ENCODE assay signal across 11 cellular contexts in the genomic region with DNA sequence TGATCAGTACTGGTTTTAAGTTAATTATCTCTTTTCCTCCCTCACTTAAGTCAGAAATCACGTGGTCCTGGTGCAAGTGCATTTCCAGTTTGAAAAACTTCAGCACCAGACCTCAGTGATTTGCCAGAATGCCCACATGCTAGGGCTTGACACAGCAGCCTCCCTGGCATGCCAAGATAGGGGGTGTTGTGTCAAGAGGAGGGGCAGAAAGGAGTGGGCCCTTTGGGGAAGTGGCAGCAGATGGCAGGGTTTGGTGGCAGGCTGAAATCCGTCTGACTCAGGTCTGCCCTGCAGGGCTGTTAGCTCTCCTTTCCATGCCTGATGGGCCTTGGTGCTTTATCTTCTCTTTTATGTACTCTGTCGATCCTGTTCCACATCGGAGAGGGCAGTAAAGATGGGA. TPM values are rescaled to one million over a fixed set of nuclear protein-coding genes. Genes with fewer than 3 reads are reported as not detected.
DNase-seq lines count a peak whose midpoint lies in the region; ATAC-seq and TF ChIP-seq lines count a peak whose summit lies in the region.
"Had no signal": no experiment of that assay in that cellular context is flagged by ENCODE, and none has a peak within 500 bp of the region (broad histone marks: within the 10 kb centered on the region; RNA-seq: fewer than 3 reads in every experiment).

No MANE protein-coding gene starts in this region.

- H3K36me3 ChIP-seq in left ventricle myocardium inferior (no peaks in the 10 kb centered on the region), OCI-LY7 (ENCODE audit: insufficient read depth, low read length) (peaks cover 60% of the 10 kb centered on the region), right atrium auricular region (no peaks in the 10 kb centered on the region), thyroid gland (no peaks in the 10 kb centered on the region)
- H3K36me3 ChIP-seq: prostate gland had no signal

- CTCF ChIA-PET in OCI-LY7 (lab: Charles Lee; ENCODE audit: unreplicated experiment), result interaction anchor here (1.0 to 1.3 kb wide), 4 partner anchors 15 to 50 kb away, joined by 3 to 6 read pairs (median 4); a partner anchor contains a TSS

- H3K27ac ChIP-seq in left ventricle myocardium inferior (replicated peaks) (no peak overlapping the region), OCI-LY7 (ENCODE audit: low read depth, low read length, poor library complexity, severe bottlenecking) (peak overlapping the region; percentile 99), right atrium auricular region (no peak overlapping the region), thyroid gland (peak overlapping the region in 2 of 3 donors; percentile 10 to 45)
- H3K27ac ChIP-seq: C4-2B, prostate gland had no signal

- H3K27me3 ChIP-seq in left ventricle myocardium inferior (ENCODE audit: low read depth), result no peaks in the 10 kb centered on the region
- H3K27me3 ChIP-seq in right atrium auricular region, result no peaks in the 10 kb centered on the region
- H3K27me3 ChIP-seq in thyroid gland, result no peaks in the 10 kb centered on the region

- TF ChIP-seq CTCF in left ventricle myocardium inferior (IDR thresholded peaks at IDR 0.05; ENCODE audit: borderline replicate concordance) (no peak), OCI-LY7 (conservative IDR thresholded peaks at IDR 0.05; ENCODE audit: low read length) (no peak), right atrium auricular region (IDR thresholded peaks at IDR 0.05) (no peak), thyroid gland (IDR thresholded peaks at IDR 0.05) (no peak)

- ATAC-seq in Right ventricle myocardium superior (ENCODE audit: poor library complexity) (peak; percentile 39), HG03159 (IDR thresholded peaks at IDR 0.05; ENCODE audit: unreplicated experiment) (no peak)

- no peak overlapping the region for H3K4me3 ChIP-seq in left ventricle myocardium inferior
- peak overlapping the region; percentile 62 for H3K4me3 ChIP-seq in OCI-LY7 (ENCODE audit: low read depth, low read length, poor library complexity, severe bottlenecking)
- H3K4me3 ChIP-seq in right atrium auricular region, result no peak overlapping the region
- H3K4me3 ChIP-seq in thyroid gland (replicated peaks in 1 of 3), result no peak overlapping the region
- H3K4me3 ChIP-seq: prostate gland had no signal

- H3K4me1 ChIP-seq in left ventricle myocardium inferior (peaks cover 25% of the 10 kb centered on the region), OCI-LY7 (ENCODE audit: insufficient read depth, low read length, poor library complexity, severe bottlenecking) (peaks cover 76% of the 10 kb centered on the region), right atrium auricular region (peaks cover 0 to 32% of the 10 kb centered on the region in 2 donors), thyroid gland (peaks cover 19 to 31% of the 10 kb centered on the region in 2 donors)
- H3K4me1 ChIP-seq: prostate gland had no signal

- intact Hi-C loops in Right ventricle myocardium superior (cut with DNase I), result no loop called here
- intact Hi-C loops in left ventricle myocardium inferior (cut with micrococcal nuclease), result no loop called here
- intact Hi-C loops in OCI-LY7 (cut with micrococcal nuclease; ENCODE audit: unreplicated experiment), result loop anchor here (1.0 kb wide), 1 partner anchor 8 kb away; no protein-coding TSS in a partner anchor
- intact Hi-C loops in thyroid gland (cut with DNase I), result no loop called here

- no TSS peak for BruUV-seq in OCI-LY7 (replicated peaks; lab: Mats Ljungman, UMichigan)

- no peaks in the 10 kb centered on the region for H3K9me3 ChIP-seq in left ventricle myocardium inferior (replicated peaks)
- no peaks in the 10 kb centered on the region for H3K9me3 ChIP-seq in OCI-LY7 (ENCODE audit: low read length)
- H3K9me3 ChIP-seq in right atrium auricular region, result no peaks in the 10 kb centered on the region
- H3K9me3 ChIP-seq in thyroid gland, result no peaks in the 10 kb centered on the region
- H3K9me3 ChIP-seq: prostate gland had no signal

- H3K9me2 ChIP-seq in OCI-LY7 (ENCODE audit: insufficient read depth, low read length), result no peaks in the 10 kb centered on the region

- POLR2A ChIA-PET in OCI-LY7 (lab: Charles Lee), result interaction anchor here (0.6 to 13.7 kb wide), 5 partner anchors 10 to 24 kb away, joined by 3 to 711 read pairs (median 8); a partner anchor contains a TSS

- H3K4me2 ChIP-seq in OCI-LY7 (ENCODE audit: low read length), result peak overlapping the region; percentile 85

- H2AFZ ChIP-seq in OCI-LY7 (ENCODE audit: low read length), result no peak overlapping the region

- TF ChIP-seq POLR2A in thyroid gland (IDR thresholded peaks at IDR 0.05), result no peak

- peaks cover 97% of the 10 kb centered on the region for H3K79me2 ChIP-seq in OCI-LY7 (ENCODE audit: insufficient read depth, low read depth, low read length)

- no peak for DNase-seq in Right ventricle myocardium superior
- DNase-seq in left ventricle myocardium inferior, result no peak
- DNase-seq in OCI-LY7 (ENCODE audit: low spot score), result peak; percentile 61
- DNase-seq in right atrium auricular region (ENCODE audit: low spot score), result peak; percentile 32
- DNase-seq in thyroid gland, result peak; percentile 52 to 60
- no peak for DNase-seq in central memory CD4-positive, alpha-beta T cell
- no peak for DNase-seq in HT-29 (ENCODE audit: low spot score)
- DNase-seq: NCI-H2081 had no signal

- 49 to 52% methylated on average over 4 of the region's 4 CpGs for WGBS in thyroid gland, 2 donors

- H4K20me1 ChIP-seq in OCI-LY7 (ENCODE audit: insufficient read depth, low read length), result no peaks in the 10 kb centered on the region

RNA-seq across cellular contexts. Expression of a gene that starts 23.4 kb away (rescaled TPM):
- total RNA-seq in Right ventricle myocardium superior (12.0 TPM), left ventricle myocardium inferior (9.2 TPM), OCI-LY7 (2022) (125 and 146 TPM in 2 replicates), right atrium auricular region (10 to 100 TPM; 18.3 to 22.5 TPM), thyroid gland (100 to 1,000 TPM in 3 of 4 donors, 10 to 100 TPM in 1; 98.6 to 139 (median 123) TPM)
- total RNA-seq in OCI-LY7 (2014; rRNA removed; shearing (Covaris generic)), result 51.3 and 68.7 TPM in 2 replicates
- 0.23 and 0.89 TPM in 2 replicates for total RNA-seq in HT-29 (2014; rRNA removed; shearing (Covaris generic))

RNA-seq across cellular contexts. Expression of a gene that starts 49.7 kb away (rescaled TPM):
- total RNA-seq in Right ventricle myocardium superior (12.0 TPM), left ventricle myocardium inferior (13.0 TPM), OCI-LY7 (2022) (8.0 and 13.0 TPM in 2 replicates), right atrium auricular region (10 to 100 TPM; 12.1 to 14.7 TPM), thyroid gland (10 to 100 TPM in 3 of 4 donors, 1 to 10 TPM in 1; 8.4 to 19.8 (median 18.6) TPM)
- total RNA-seq in OCI-LY7 (2014; rRNA removed; shearing (Covaris generic)), result 6.4 and 10.0 TPM in 2 replicates
- total RNA-seq in HT-29 (2014; rRNA removed; shearing (Covaris generic)), result 0.34 and 1.3 TPM in 2 replicates

RNA-seq across cellular contexts. Expression of a gene that starts 50.0 kb away (rescaled TPM):
- total RNA-seq in Right ventricle myocardium superior, result 22.5 TPM
- 22.7 TPM for total RNA-seq in left ventricle myocardium inferior
- 10.2 and 12.8 TPM in 2 replicates for total RNA-seq in OCI-LY7 (2014; rRNA removed; shearing (Covaris generic))
- 20.3 and 21.3 TPM in 2 replicates for total RNA-seq in OCI-LY7 (2022)
- 10 to 100 TPM in 1 of 2 donors, 1 to 10 TPM in 1; 10.0 to 10.9 TPM for total RNA-seq in right atrium auricular region
- 10 to 100 TPM; 13.4 to 19.9 (median 15.7) TPM for total RNA-seq in thyroid gland
- 6.5 and 8.1 TPM in 2 replicates for total RNA-seq in HT-29 (2014; rRNA removed; shearing (Covaris generic))

Comparison
In these comparisons a context has a peak if more than half of its experiments do, and no peak if none do; other contexts are left out.
1. DNase-seq: peak in OCI-LY7 (single experiment), right atrium auricular region (single experiment) and thyroid gland (2 of 2); none in Right ventricle myocardium superior (single experiment), left ventricle myocardium inferior (single experiment), central memory CD4-positive, alpha-beta T cell (single experiment) and HT-29 (single experiment).
2. H3K27ac ChIP-seq: peak in OCI-LY7 (single experiment) and thyroid gland (2 of 3); none in left ventricle myocardium inferior (single experiment) and right atrium auricular region (0 of 2).